Comparison of ENCODE assay signal across 8 cellular contexts in genomic region chr12:76083761-76084276, GRCh38. TPM values are rescaled to one million over a fixed set of nuclear protein-coding genes. Genes with fewer than 3 reads are reported as not detected.
DNase-seq lines count a peak whose midpoint lies in the region; ATAC-seq and TF ChIP-seq lines count a peak whose summit lies in the region.

No MANE protein-coding gene starts in this region.

- peaks cover 15% of the 10 kb centered on the region for H3K36me3 Mint-ChIP-seq in dendritic cell treated with granulocyte-macrophage colony-stimulating factor and Interleukin-4, amounts not matched to agents 40 ng/mL and 50 ng/mL, for 4 days (ENCODE audit: low read depth)

- no peaks in the 10 kb centered on the region for H3K9me3 ChIP-seq in left lung

- H3K27me3 Mint-ChIP-seq in dendritic cell treated with granulocyte-macrophage colony-stimulating factor and Interleukin-4, amounts not matched to agents 40 ng/mL and 50 ng/mL, for 4 days, result no peaks in the 10 kb centered on the region

- peak; percentile 37 for ATAC-seq in HG02973 (IDR thresholded peaks at IDR 0.05; ENCODE audit: unreplicated experiment)
- ATAC-seq in left lung, result peak; percentile 78

- intact Hi-C loops in dendritic cell treated with granulocyte-macrophage colony-stimulating factor and Interleukin-4, amounts not matched to agents 40 ng/mL and 50 ng/mL, for 4 days (cut with micrococcal nuclease), result loop anchor here (1.0 to 10.0 kb wide), 4 partner anchors 73 to 573 kb away; partner anchors contain the start of genes BBS10, KRR1 and OSBPL8
- intact Hi-C loops in left lung (cut with DNase I), result no loop called here

- peaks cover 16 to 46% of the 10 kb centered on the region in 2 donors for H3K4me1 ChIP-seq in left lung

- H3K27ac Mint-ChIP-seq in dendritic cell treated with granulocyte-macrophage colony-stimulating factor and Interleukin-4, amounts not matched to agents 40 ng/mL and 50 ng/mL, for 4 days, result peak overlapping the region; percentile 99

- H3K27me3 ChIP-seq in left lung, result no peaks in the 10 kb centered on the region

- peaks cover 5% of the 10 kb centered on the region for H3K9me3 Mint-ChIP-seq in dendritic cell treated with granulocyte-macrophage colony-stimulating factor and Interleukin-4, amounts not matched to agents 40 ng/mL and 50 ng/mL, for 4 days

- DNase-seq in NCI-H1436 (lab: John Stamatoyannopoulos, UW) (peak; percentile 69), NCI-H1436 treated with DMSO at 0.1 percent for 48 hours (lab: John Stamatoyannopoulos, UW) (no peak), NCI-H2171 treated with DMSO at 0.1 percent for 48 hours (lab: John Stamatoyannopoulos, UW) (peak; percentile 65), left lung (peak; percentile 78 to 88)
- DNase-seq in activated CD4-positive, alpha-beta T cell treated with anti-CD3 and anti-CD28 coated beads, Interleukin-2, amount 50 U/mL, for 24 hours (ENCODE audit: low read depth in 1 of 2, low spot score in 1 of 2), result peak; percentile 62 to 80
- DNase-seq in stimulated activated CD4-positive, alpha-beta T cell treated with anti-CD3 and anti-CD28 coated beads, Interleukin-4, amount 100 ng/mL, for 1 hour, result peak; percentile 87

- TF ChIP-seq CTCF in left lung (IDR thresholded peaks at IDR 0.05), result no peak

- H3K4me1 Mint-ChIP-seq in dendritic cell treated with granulocyte-macrophage colony-stimulating factor and Interleukin-4, amounts not matched to agents 40 ng/mL and 50 ng/mL, for 4 days (ENCODE audit: low read depth), result peaks cover 39% of the 10 kb centered on the region

- H3K36me3 ChIP-seq in left lung, result no peaks in the 10 kb centered on the region

- peak overlapping the region; percentile 78 to 95 for H3K4me3 ChIP-seq in left lung

- H3K4me3 Mint-ChIP-seq in dendritic cell treated with granulocyte-macrophage colony-stimulating factor and Interleukin-4, amounts not matched to agents 40 ng/mL and 50 ng/mL, for 4 days, result peak overlapping the region; percentile 92

- H3K27ac ChIP-seq in left lung, result peak overlapping the region; percentile 91 to 99

RNA-seq across cellular contexts. Expression of gene NAP1L1, which starts 0.7 kb away (rescaled TPM):
- total RNA-seq in left lung, result 100 to 1,000 TPM; 413 to 428 TPM

RNA-seq across cellular contexts. Expression of gene PHLDA1, which starts 52.2 kb away (rescaled TPM):
- total RNA-seq in left lung, result 10 to 100 TPM; 15.8 to 19.0 TPM
